Comparison of ENCODE assay signal across 24 cellular contexts in genomic region chr12:106783515-106783914, GRCh38.
"Had no signal": no experiment of that assay in that cellular context is flagged by ENCODE, and none has a peak within 500 bp of the region (broad histone marks: within the 10 kb centered on the region; RNA-seq: fewer than 3 reads in every experiment).

No MANE protein-coding gene starts in this region.

- DNase-seq: activated CD4-positive, alpha-beta T cell treated with anti-CD3 and anti-CD28 coated beads, Interleukin-2, amount 10 ng/mL, durations not matched to agents 7 days and 5 days; activated CD4-positive, CD25-positive, alpha-beta regulatory T cell treated with anti-CD3 and anti-CD28 coated beads, Interleukin-2, amount 50 U/mL, for 72 hours; activated CD8-positive, alpha-beta memory T cell treated with anti-CD3 and anti-CD28 coated beads, Interleukin-2, amount 10 ng/mL, durations not matched to agents 7 days and 5 days; activated CD8-positive, alpha-beta T cell treated with anti-CD3 and anti-CD28 coated beads for 36 hours; activated gamma-delta T cell treated with Interleukin-2 at 50 U/mL for 16 hours; activated T-cell treated with anti-CD3 and anti-CD28 coated beads for 4 hours; adrenal gland; effector memory CD8-positive, alpha-beta T cell; kidney; lower lobe of right lung; naive thymus-derived CD4-positive, alpha-beta T cell; ovary; spleen; stimulated activated CD4-positive, alpha-beta T cell treated with anti-CD3 and anti-CD28 coated beads, Interleukin-4, amount 100 ng/mL, for 1 hour; stimulated activated naive CD4-positive, alpha-beta T cell; upper lobe of right lung had no signal

- H3K4me1 Mint-ChIP-seq: activated CD4-positive, alpha-beta T cell treated with anti-CD3 and anti-CD28 coated beads, Interleukin-2, amount 10 ng/mL, durations not matched to agents 7 days and 5 days; activated CD8-positive, alpha-beta memory T cell treated with anti-CD3 and anti-CD28 coated beads, Interleukin-2, amount 10 ng/mL, durations not matched to agents 7 days and 5 days had no signal

- H3K4me3 ChIP-seq: adrenal gland, lower lobe of right lung, ovary, prostate gland, right atrium auricular region, spleen, upper lobe of right lung had no signal

- H3K36me3 ChIP-seq: breast epithelium, ovary, prostate gland had no signal

- H3K27me3 ChIP-seq: adrenal gland, ascending aorta, breast epithelium, ovary, right atrium auricular region, spleen, upper lobe of right lung had no signal

- H3K27ac ChIP-seq: adrenal gland, ascending aorta, breast epithelium, lower lobe of right lung, ovary, right atrium auricular region, spleen, upper lobe of right lung had no signal

- ATAC-seq: activated CD8-positive, alpha-beta memory T cell treated with anti-CD3 and anti-CD28 coated beads, Interleukin-2, amount 10 ng/mL, durations not matched to agents 7 days and 5 days; activated CD8-positive, alpha-beta T cell treated with anti-CD3 and anti-CD28 coated beads for 36 hours; effector memory CD8-positive, alpha-beta T cell; esophagus mucosa; lower lobe of right lung; naive thymus-derived CD4-positive, alpha-beta T cell; upper lobe of right lung had no signal

- H3K4me3 Mint-ChIP-seq: activated CD4-positive, alpha-beta T cell treated with anti-CD3 and anti-CD28 coated beads, Interleukin-2, amount 10 ng/mL, durations not matched to agents 7 days and 5 days; activated CD8-positive, alpha-beta memory T cell treated with anti-CD3 and anti-CD28 coated beads, Interleukin-2, amount 10 ng/mL, durations not matched to agents 7 days and 5 days; activated CD8-positive, alpha-beta T cell treated with anti-CD3 and anti-CD28 coated beads for 36 hours; activated naive CD4-positive, alpha-beta T cell treated with anti-CD3 and anti-CD28 coated beads, Interleukin-2, amount 50 U/mL, for 24 hours; activated T-helper 1 cell treated with anti-CD3 and anti-CD28 coated beads, Interleukin-12 subunit alpha, Interleukin-12 subunit beta, Interleukin-2, Interleukin-4 antibody, amounts not matched to agents 30 ng/mL and 10 ng/mL and 1 ng/mL, durations not matched to agents 14 hours and 24 hours and 36 hours; central memory CD8-positive, alpha-beta T cell; effector memory CD8-positive, alpha-beta T cell; naive thymus-derived CD4-positive, alpha-beta T cell had no signal

- H3K9me3 Mint-ChIP-seq: activated CD8-positive, alpha-beta T cell treated with anti-CD3 and anti-CD28 coated beads for 36 hours; activated naive CD4-positive, alpha-beta T cell treated with anti-CD3 and anti-CD28 coated beads, Interleukin-2, amount 50 U/mL, for 24 hours; activated T-helper 1 cell treated with anti-CD3 and anti-CD28 coated beads, Interleukin-12 subunit alpha, Interleukin-12 subunit beta, Interleukin-2, Interleukin-4 antibody, amounts not matched to agents 30 ng/mL and 10 ng/mL and 1 ng/mL, durations not matched to agents 14 hours and 24 hours and 36 hours; central memory CD8-positive, alpha-beta T cell; effector memory CD8-positive, alpha-beta T cell had no signal

- H3K4me1 ChIP-seq: ascending aorta, breast epithelium, lower lobe of right lung, prostate gland, upper lobe of right lung had no signal

- H3K27me3 Mint-ChIP-seq: activated CD4-positive, alpha-beta T cell treated with anti-CD3 and anti-CD28 coated beads, Interleukin-2, amount 10 ng/mL, durations not matched to agents 7 days and 5 days; activated CD8-positive, alpha-beta memory T cell treated with anti-CD3 and anti-CD28 coated beads, Interleukin-2, amount 10 ng/mL, durations not matched to agents 7 days and 5 days; activated CD8-positive, alpha-beta T cell treated with anti-CD3 and anti-CD28 coated beads for 36 hours; activated naive CD4-positive, alpha-beta T cell treated with anti-CD3 and anti-CD28 coated beads, Interleukin-2, amount 50 U/mL, for 24 hours; central memory CD8-positive, alpha-beta T cell; effector memory CD8-positive, alpha-beta T cell; naive thymus-derived CD4-positive, alpha-beta T cell had no signal

- H3K9me3 ChIP-seq: adrenal gland, ascending aorta, breast epithelium, lower lobe of right lung, ovary, prostate gland, right atrium auricular region, spleen, upper lobe of right lung had no signal

- H3K27ac Mint-ChIP-seq: activated CD4-positive, alpha-beta T cell treated with anti-CD3 and anti-CD28 coated beads, Interleukin-2, amount 10 ng/mL, durations not matched to agents 7 days and 5 days; activated CD8-positive, alpha-beta memory T cell treated with anti-CD3 and anti-CD28 coated beads, Interleukin-2, amount 10 ng/mL, durations not matched to agents 7 days and 5 days; activated CD8-positive, alpha-beta T cell treated with anti-CD3 and anti-CD28 coated beads for 36 hours; activated naive CD4-positive, alpha-beta T cell treated with anti-CD3 and anti-CD28 coated beads, Interleukin-2, amount 50 U/mL, for 24 hours; activated T-helper 1 cell treated with anti-CD3 and anti-CD28 coated beads, Interleukin-12 subunit alpha, Interleukin-12 subunit beta, Interleukin-2, Interleukin-4 antibody, amounts not matched to agents 30 ng/mL and 10 ng/mL and 1 ng/mL, durations not matched to agents 14 hours and 24 hours and 36 hours; effector memory CD8-positive, alpha-beta T cell; naive thymus-derived CD4-positive, alpha-beta T cell had no signal
